ENCODE assay signal across 24 cellular contexts in the genomic region with DNA sequence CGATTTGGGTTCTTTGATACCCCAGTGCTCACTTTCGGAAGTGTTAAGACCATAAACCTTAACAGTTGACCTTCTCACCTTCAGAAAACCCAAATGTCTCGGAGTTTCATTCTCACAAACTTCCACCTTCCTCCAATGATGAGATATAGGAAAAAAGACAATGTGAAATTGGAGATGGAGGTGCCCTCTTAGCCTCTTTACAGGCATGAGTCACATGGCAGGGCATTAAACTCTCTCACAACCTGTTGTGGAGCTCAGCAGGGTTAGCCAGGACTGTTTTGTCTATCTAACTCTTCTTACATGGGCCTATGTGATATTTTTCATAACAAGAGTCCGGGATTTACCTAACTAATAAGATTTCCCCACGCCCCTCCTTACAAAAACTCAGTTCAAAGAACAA. TPM values are rescaled to one million over a fixed set of nuclear protein-coding genes. Genes with fewer than 3 reads are reported as not detected.
A peak's percentile ranks its signal among the peaks of the same experiment; 100 is the strongest.
DNase-seq lines count a peak whose midpoint lies in the region; ATAC-seq, FAIRE-seq and TF ChIP-seq lines count a peak whose summit lies in the region.
"Had no signal": no experiment of that assay in that cellular context is flagged by ENCODE, and none has a peak within 500 bp of the region (broad histone marks: within the 10 kb centered on the region; RNA-seq: fewer than 3 reads in every experiment).

No MANE protein-coding gene starts in this region.

- no peak overlapping the region for H2AFZ ChIP-seq in GM23248
- no peak overlapping the region for H2AFZ ChIP-seq in PC-3 (ENCODE audit: low read length)

- ATAC-seq in PC-3 (peak; percentile 50; the same call in 1 of the 2 replicates), right lobe of liver (peak; percentile 15 to 58 (median 30))
- ATAC-seq: Panc1 had no signal

- H3K27me3 Mint-ChIP-seq in activated naive CD4-positive, alpha-beta T cell treated with anti-CD3 and anti-CD28 coated beads, Interleukin-2, amount 10 ng/mL, durations not matched to agents 7 days and 5 days = no peaks in the 10 kb centered on the region
- H3K27me3 Mint-ChIP-seq: CD4-positive, CD25-positive, alpha-beta regulatory T cell had no signal

- POLR2A ChIA-PET in PC-3 (lab: Charles Lee; ENCODE audit: unreplicated experiment) = interaction anchor here (0.6 kb wide), 1 partner anchor 729 kb away, joined by 5 read pairs; no protein-coding TSS in a partner anchor

- no peak for TF ChIP-seq POLR2A in right lobe of liver (IDR thresholded peaks at IDR 0.05)
- TF ChIP-seq POLR2A in testis (IDR thresholded peaks at IDR 0.05) = no peak

- H3K4me1 ChIP-seq in GM23248 (ENCODE audit: insufficient read depth) = peaks cover 22% of the 10 kb centered on the region
- peaks cover 10% of the 10 kb centered on the region for H3K4me1 ChIP-seq in PC-3 (ENCODE audit: insufficient read depth, low read length)
- H3K4me1 ChIP-seq in right lobe of liver = peaks cover 0 to 47% (median 22%) of the 10 kb centered on the region in 4 donors
- H3K4me1 ChIP-seq in testis = no peaks in the 10 kb centered on the region
- H3K4me1 ChIP-seq: BE2C, SJSA1 had no signal

- in situ Hi-C loops in GM23248 (cut with MboI) = no loop called here

- H3K4me3 Mint-ChIP-seq in activated naive CD4-positive, alpha-beta T cell treated with anti-CD3 and anti-CD28 coated beads, Interleukin-2, amount 10 ng/mL, durations not matched to agents 7 days and 5 days = no peak overlapping the region
- H3K4me3 Mint-ChIP-seq: CD4-positive, CD25-positive, alpha-beta regulatory T cell; T-helper 1 cell treated with Interleukin-12 subunit alpha and Interleukin-12 subunit beta and Interleukin-4 antibody, amounts not matched to agents 30 μg/mL and 1 μg/mL, for 36 hours had no signal

- H3K9ac ChIP-seq in GM23248 = no peak overlapping the region
- no peak overlapping the region for H3K9ac ChIP-seq in PC-3 (ENCODE audit: low read length)
- H3K9ac ChIP-seq: KMS-11 had no signal

- H3K4me3 ChIP-seq in GM23248 (no peak overlapping the region), PC-3 (ENCODE audit: low read length) (no peak overlapping the region), right lobe of liver (no peak overlapping the region), testis (no peak overlapping the region)
- H3K4me3 ChIP-seq: SJSA1 had no signal

- TF ChIP-seq CTCF in PC-3 (conservative IDR thresholded peaks at IDR 0.05; ENCODE audit: low read depth, low read length) (no peak), right lobe of liver (IDR thresholded peaks at IDR 0.05) (no peak), testis (IDR thresholded peaks at IDR 0.05) (no peak), D721Med (IDR thresholded peaks at IDR 0.05; ENCODE audit: insufficient read depth, missing control alignments) (no peak)

- no peaks in the 10 kb centered on the region for H3K9me3 ChIP-seq in GM23248 (ENCODE audit: low read depth)
- no peaks in the 10 kb centered on the region for H3K9me3 ChIP-seq in PC-3 (ENCODE audit: low read length)
- H3K9me3 ChIP-seq in right lobe of liver = no peaks in the 10 kb centered on the region
- no peaks in the 10 kb centered on the region for H3K9me3 ChIP-seq in testis
- H3K9me3 ChIP-seq: BE2C, SJSA1 had no signal

- H4K20me1 ChIP-seq in GM23248 (ENCODE audit: insufficient read depth) (no peaks in the 10 kb centered on the region), PC-3 (ENCODE audit: low read length) (no peaks in the 10 kb centered on the region)

- H3K9me3 Mint-ChIP-seq in activated naive CD4-positive, alpha-beta T cell treated with anti-CD3 and anti-CD28 coated beads, Interleukin-2, amount 10 ng/mL, durations not matched to agents 7 days and 5 days = no peaks in the 10 kb centered on the region
- H3K9me3 Mint-ChIP-seq: T-helper 1 cell treated with Interleukin-12 subunit alpha and Interleukin-12 subunit beta and Interleukin-4 antibody, amounts not matched to agents 30 μg/mL and 1 μg/mL, for 36 hours had no signal

- H3K27ac Mint-ChIP-seq in activated naive CD4-positive, alpha-beta T cell treated with anti-CD3 and anti-CD28 coated beads, Interleukin-2, amount 10 ng/mL, durations not matched to agents 7 days and 5 days = no peak overlapping the region
- H3K27ac Mint-ChIP-seq: CD4-positive, CD25-positive, alpha-beta regulatory T cell; T-helper 1 cell treated with Interleukin-12 subunit alpha and Interleukin-12 subunit beta and Interleukin-4 antibody, amounts not matched to agents 30 μg/mL and 1 μg/mL, for 36 hours had no signal

- no peak for FAIRE-seq in D721Med (lab: Jason Lieb, UNC)
- FAIRE-seq: G401.6, HTR-8/SVneo had no signal

- WGBS in GM23248 (ENCODE audit: low coverage in 1 of 2, low lambda C conversion rate in 2 of 2, missing lambda C conversion rate in 2 of 2), 2 experiments = 93 to 95% methylated on average over 5 of the region's 5 CpGs
- 75% methylated on average over 4 of the region's 5 CpGs for WGBS in right lobe of liver (ENCODE audit: insufficient coverage, low coverage, low lambda C conversion rate, missing lambda C conversion rate)
- 88 to 92% methylated on average over 5 of the region's 5 CpGs for WGBS in testis, 2 donors

- H3K27ac ChIP-seq in GM23248 (no peak overlapping the region), PC-3 (ENCODE audit: low read length) (peak overlapping the region; percentile 16; the same call in 1 of the 2 replicates), right lobe of liver (peak overlapping the region; percentile 3 to 77 (median 53)), testis (no peak overlapping the region)
- H3K27ac ChIP-seq: KMS-11, SJSA1 had no signal

- intact Hi-C loops in PC-3 (cut with micrococcal nuclease) (no loop called here), right lobe of liver (cut with DNase I) (no loop called here), testis (cut with DNase I; ENCODE audit: low total_unique reads) (no loop called here)

- no TSS peak for BruUV-seq in PC-3 (replicated peaks; lab: Mats Ljungman, UMichigan)

- H3K36me3 ChIP-seq in GM23248 (ENCODE audit: low read depth) (no peaks in the 10 kb centered on the region), PC-3 (ENCODE audit: low read depth, low read length) (no peaks in the 10 kb centered on the region), right lobe of liver (no peaks in the 10 kb centered on the region), testis (ENCODE audit: low read depth, missing control alignments) (no peaks in the 10 kb centered on the region)
- H3K36me3 ChIP-seq: BE2C, SJSA1 had no signal

- H3K79me2 ChIP-seq in GM23248 (ENCODE audit: insufficient read depth) = no peaks in the 10 kb centered on the region
- no peaks in the 10 kb centered on the region for H3K79me2 ChIP-seq in PC-3 (ENCODE audit: low read length)

- CTCF ChIA-PET in PC-3 (lab: Charles Lee) = no interaction called here
- CTCF ChIA-PET in activated naive CD4-positive, alpha-beta T cell treated with anti-CD3 and anti-CD28 coated beads, Interleukin-2, amount 10 ng/mL, durations not matched to agents 7 days and 5 days (lab: Charles Lee) = no interaction called here

- H3K9me2 ChIP-seq in GM23248 (ENCODE audit: insufficient read depth) = no peaks in the 10 kb centered on the region; the same call in 1 of the 2 replicates
- no peaks in the 10 kb centered on the region for H3K9me2 ChIP-seq in PC-3 (replicated peaks; ENCODE audit: low read length)

- H3K4me2 ChIP-seq in GM23248 (ENCODE audit: unreplicated experiment) (peak overlapping the region; percentile 27), PC-3 (ENCODE audit: low read length) (peak overlapping the region; percentile 21; the same call in 1 of the 2 replicates)
- H3K4me2 ChIP-seq: KMS-11 had no signal

- H3K4me1 Mint-ChIP-seq in activated naive CD4-positive, alpha-beta T cell treated with anti-CD3 and anti-CD28 coated beads, Interleukin-2, amount 10 ng/mL, durations not matched to agents 7 days and 5 days = no peaks in the 10 kb centered on the region
- H3K4me1 Mint-ChIP-seq: CD4-positive, CD25-positive, alpha-beta regulatory T cell had no signal

- H3K36me3 Mint-ChIP-seq in activated naive CD4-positive, alpha-beta T cell treated with anti-CD3 and anti-CD28 coated beads, Interleukin-2, amount 10 ng/mL, durations not matched to agents 7 days and 5 days = no peaks in the 10 kb centered on the region
- H3K36me3 Mint-ChIP-seq: CD4-positive, CD25-positive, alpha-beta regulatory T cell had no signal

- H3K27me3 ChIP-seq in GM23248 (replicated peaks; ENCODE audit: insufficient read depth) = no peaks in the 10 kb centered on the region
- no peaks in the 10 kb centered on the region for H3K27me3 ChIP-seq in PC-3 (ENCODE audit: low read length)
- H3K27me3 ChIP-seq in right lobe of liver = no peaks in the 10 kb centered on the region
- no peaks in the 10 kb centered on the region for H3K27me3 ChIP-seq in testis

- H3F3A ChIP-seq in GM23248 (ENCODE audit: insufficient read depth) = no peaks in the 10 kb centered on the region
- no peaks in the 10 kb centered on the region for H3F3A ChIP-seq in PC-3 (ENCODE audit: low read length, unreplicated experiment)

- DNase-seq in DMS53 treated with DMSO at 0.1 percent for 48 hours (lab: John Stamatoyannopoulos, UW; ENCODE audit: unreplicated experiment) (peak; percentile 38), GM23248 (no peak), PC-3 (peak; percentile 35), right lobe of liver (no peak), testis (no peak), D721Med (ENCODE audit: insufficient read length, low spot score) (no peak)
- DNase-seq in activated CD4-positive, alpha-beta T cell treated with anti-CD3 and anti-CD28 coated beads, Interleukin-2, amount 50 U/mL, for 4 hours = no peak
- DNase-seq in activated naive CD4-positive, alpha-beta T cell treated with anti-CD3 and anti-CD28 coated beads, Interleukin-2, amount 10 ng/mL, durations not matched to agents 7 days and 5 days = no peak
- DNase-seq: BE2C; CD4-positive, CD25-positive, alpha-beta regulatory T cell; DND-41; MV-4-11; NCI-H1105 treated with DMSO at 0.1 percent for 48 hours; NCI-H1694; NCI-H2081; NCI-H446; NCI-H526 had no signal

RNA-seq across cellular contexts. Expression of gene AGTR1, which starts 10.7 kb away (rescaled TPM):
- 4.0 and 6.3 TPM in 2 replicates for total RNA-seq in GM23248 (2014; rRNA removed; shearing (Covaris generic))
- polyA plus RNA-seq in GM23248 (2016; fragmentation: Nextera tagmentation; extraction: Ambion mirVana) (3.6 and 4.0 TPM in 2 replicates), testis (ENCODE audit: insufficient read depth, low read depth, low replicate concordance) (4.8 TPM)
- total RNA-seq in PC-3 (2014; rRNA removed) (0.15 TPM in 1 of 2 replicates, not detected in the other), right lobe of liver (10 to 100 TPM; 23.9 to 46.5 (median 36.3) TPM), testis (1 to 10 TPM; 4.4 to 7.6 TPM)
- total RNA-seq: A673; CD4-positive, CD25-positive, alpha-beta regulatory T cell; SJSA1 had no signal
- polyA plus RNA-seq: CD4-positive, CD25-positive, alpha-beta regulatory T cell had no signal

Comparison
In these comparisons a context has a peak if more than half of its experiments do, and no peak if none do; other contexts are left out.
1. DNase-seq: peak in DMS53 treated with DMSO at 0.1 percent for 48 hours (single experiment) and PC-3 (single experiment); none in GM23248 (single experiment), right lobe of liver (0 of 3), testis (single experiment), activated CD4-positive, alpha-beta T cell treated with anti-CD3 and anti-CD28 coated beads, Interleukin-2, amount 50 U/mL, for 4 hours (0 of 2), activated naive CD4-positive, alpha-beta T cell treated with anti-CD3 and anti-CD28 coated beads, Interleukin-2, amount 10 ng/mL, durations not matched to agents 7 days and 5 days (single experiment) and D721Med (single experiment).
2. H3K27ac ChIP-seq: peak in PC-3 (single experiment) and right lobe of liver (3 of 3); none in GM23248 (single experiment) and testis (0 of 2).